In the genomic region with DNA sequence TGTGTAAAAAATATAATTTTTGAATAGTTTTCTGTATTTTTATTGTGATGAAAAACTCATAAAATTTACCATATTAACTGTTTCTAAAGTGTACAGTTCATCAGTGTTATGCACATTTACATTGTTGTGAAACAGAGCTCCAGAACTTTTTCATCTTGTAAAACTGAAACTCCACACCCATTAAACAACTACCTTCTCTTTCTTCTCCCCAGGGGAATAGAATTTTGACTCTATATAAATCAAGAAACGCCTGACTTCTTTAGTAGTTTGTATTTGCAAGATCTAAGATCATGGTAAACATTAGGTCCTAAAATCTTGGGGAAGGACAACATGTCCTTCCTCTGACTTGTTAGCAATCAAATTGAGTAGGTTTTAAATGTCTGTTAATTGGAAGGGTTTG, we compare ENCODE assay signal across 23 cellular contexts.
DNase-seq lines count a peak whose midpoint lies in the region; ATAC-seq, FAIRE-seq and TF ChIP-seq lines count a peak whose summit lies in the region.
"Had no signal": no experiment of that assay in that cellular context is flagged by ENCODE, and none has a peak within 500 bp of the region (broad histone marks: within the 10 kb centered on the region; RNA-seq: fewer than 3 reads in every experiment).

No MANE protein-coding gene starts in this region.

- POLR2A ChIA-PET in HEK293T (lab: Yijun Ruan, JAX): no interaction called here

- CTCF ChIA-PET in HEK293T (lab: Yijun Ruan, JAX): interaction anchor here (0.7 kb wide), 1 partner anchor 19 kb away, joined by 3 read pairs; no protein-coding TSS in a partner anchor

- DNase-seq in HEK293T (ENCODE audit: extremely low spot score) (no peak), inferior parietal cortex (ENCODE audit: extremely low spot score) (no peak)
- no peak for DNase-seq in stimulated activated CD4-positive, alpha-beta T cell treated with anti-CD3 and anti-CD28 coated beads, Interleukin-2, amount 100 ng/mL, for 48 hours
- DNase-seq: 8988T; ACHN; BE2C; C1 segment of cervical spinal cord; CD4-positive, alpha-beta memory T cell; CD4-positive, CD25-positive, alpha-beta regulatory T cell; CD8-positive, alpha-beta memory T cell; COR-L47; DMS 273 treated with DMSO at 0.1 percent for 48 hours; DMS153; DMS53; DMS79; DND-41; EL; GDM1 had no signal

- peak; percentile 59 for FAIRE-seq in endometrium (lab: Jason Lieb, UNC)
- FAIRE-seq: A204.1, GM12878, GM12892 had no signal

- ATAC-seq in GM18517 (IDR thresholded peaks at IDR 0.05; ENCODE audit: unreplicated experiment): no peak
- ATAC-seq: GM12878 had no signal

TF ChIP-seq in HEK293T, 16 proteins besides CTCF, POLR2A, EP300 and RAD21:
- TF ChIP-seq CTBP1 (IDR thresholded peaks at IDR 0.05; ENCODE audit: borderline replicate concordance) (no peak), FOXK2 (IDR thresholded peaks at IDR 0.05) (no peak), BHLHE40 (IDR thresholded peaks at IDR 0.05; ENCODE audit: borderline replicate concordance) (no peak), PKNOX1 (IDR thresholded peaks at IDR 0.05) (peak; percentile 57), ELF4 (IDR thresholded peaks at IDR 0.05) (no peak)
